In the genomic region with DNA sequence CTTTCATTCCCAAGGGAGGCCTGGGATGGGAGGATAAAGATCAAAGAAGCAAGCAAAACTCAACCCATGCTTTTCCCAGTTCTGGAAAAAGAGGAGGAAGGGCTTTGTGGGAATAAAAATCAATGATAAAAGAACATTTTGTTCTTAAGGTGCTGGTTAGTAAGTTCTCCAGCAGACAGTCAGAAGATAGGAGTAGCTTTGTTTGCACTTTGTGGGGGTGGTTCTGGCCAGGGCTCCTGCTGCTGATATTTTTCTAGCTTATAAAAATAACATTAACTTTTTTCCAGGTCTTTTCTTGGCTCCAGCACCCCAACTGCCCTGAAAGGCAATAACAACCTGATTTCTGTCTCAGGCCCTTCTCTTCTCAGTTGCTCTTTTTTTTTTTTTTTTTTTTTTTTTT, we compare ENCODE assay signal across 26 cellular contexts.
DNase-seq lines count a peak whose midpoint lies in the region; ATAC-seq and TF ChIP-seq lines count a peak whose summit lies in the region.
"Had no signal": no experiment of that assay in that cellular context is flagged by ENCODE, and none has a peak within 500 bp of the region (broad histone marks: within the 10 kb centered on the region; RNA-seq: fewer than 3 reads in every experiment).

No MANE protein-coding gene starts in this region.

- peaks cover 8% of the 10 kb centered on the region for H3K4me1 ChIP-seq in mesenchymal stem cell (ENCODE audit: control insufficient read depth, insufficient read depth, low read depth, low read length)
- H3K4me1 ChIP-seq: foreskin keratinocyte had no signal

- H3K79me1 ChIP-seq in mesenchymal stem cell (replicated peaks; ENCODE audit: low read length, poor library complexity, severe bottlenecking), result no peaks in the 10 kb centered on the region

- H3K9ac ChIP-seq in mesenchymal stem cell (ENCODE audit: low read length), result no peak overlapping the region

- peak overlapping the region; percentile 25 for H3K27ac Mint-ChIP-seq in chondrocyte (ENCODE audit: unreplicated experiment)
- H3K27ac Mint-ChIP-seq in activated naive CD4-positive, alpha-beta T cell treated with anti-CD3 and anti-CD28 coated beads, Interleukin-2, amount 10 ng/mL, durations not matched to agents 7 days and 5 days, result no peak overlapping the region
- H3K27ac Mint-ChIP-seq: activated B cell treated with CpG ODN at 0.5 μM for 24 hours; activated CD4-positive, alpha-beta memory T cell treated with anti-CD3 and anti-CD28 coated beads, Interleukin-2, amount 10 ng/mL, durations not matched to agents 7 days and 5 days; activated naive CD4-positive, alpha-beta T cell treated with anti-CD3 and anti-CD28 coated beads for 36 hours; CD4-positive, alpha-beta memory T cell; dendritic cell treated with granulocyte-macrophage colony-stimulating factor and Interleukin-4, amounts not matched to agents 40 ng/mL and 50 ng/mL, for 4 days had no signal

- peaks cover 0 to 7% of the 10 kb centered on the region in 2 experiments for H3K36me3 ChIP-seq in mesenchymal stem cell (ENCODE audit: control insufficient read depth in 1 of 2, insufficient read depth in 2 of 2, low read depth in 1 of 2, low read length in 2 of 2)
- H3K36me3 ChIP-seq: MG63, SJSA1 had no signal

- no peak overlapping the region for H2AFZ ChIP-seq in mesenchymal stem cell (ENCODE audit: low read depth, low read length)
- H2AFZ ChIP-seq: PC-9 had no signal

- no peak overlapping the region for H2BK5ac ChIP-seq in mesenchymal stem cell (ENCODE audit: low read depth, low read length, poor library complexity, severe bottlenecking)

- H4K91ac ChIP-seq in mesenchymal stem cell (ENCODE audit: low read length), result no peak overlapping the region

- no peak overlapping the region for H3K4me3 Mint-ChIP-seq in chondrocyte (ENCODE audit: unreplicated experiment)
- H3K4me3 Mint-ChIP-seq in activated naive CD4-positive, alpha-beta T cell treated with anti-CD3 and anti-CD28 coated beads, Interleukin-2, amount 10 ng/mL, durations not matched to agents 7 days and 5 days, result no peak overlapping the region
- H3K4me3 Mint-ChIP-seq: activated B cell treated with CpG ODN at 0.5 μM for 24 hours; activated CD4-positive, alpha-beta memory T cell treated with anti-CD3 and anti-CD28 coated beads, Interleukin-2, amount 10 ng/mL, durations not matched to agents 7 days and 5 days; activated naive CD4-positive, alpha-beta T cell treated with anti-CD3 and anti-CD28 coated beads for 36 hours; CD4-positive, alpha-beta memory T cell; dendritic cell treated with granulocyte-macrophage colony-stimulating factor and Interleukin-4, amounts not matched to agents 40 ng/mL and 50 ng/mL, for 4 days had no signal

- no peak for TF ChIP-seq CTCF in chondrocyte (IDR thresholded peaks at IDR 0.05)

- no peaks in the 10 kb centered on the region for H3K9me3 Mint-ChIP-seq in chondrocyte (ENCODE audit: low read depth)
- H3K9me3 Mint-ChIP-seq in activated naive CD4-positive, alpha-beta T cell treated with anti-CD3 and anti-CD28 coated beads, Interleukin-2, amount 10 ng/mL, durations not matched to agents 7 days and 5 days, result no peaks in the 10 kb centered on the region
- H3K9me3 Mint-ChIP-seq: activated B cell treated with CpG ODN at 0.5 μM for 24 hours; activated CD4-positive, alpha-beta memory T cell treated with anti-CD3 and anti-CD28 coated beads, Interleukin-2, amount 10 ng/mL, durations not matched to agents 7 days and 5 days; activated naive CD4-positive, alpha-beta T cell treated with anti-CD3 and anti-CD28 coated beads for 36 hours; CD4-positive, alpha-beta memory T cell; dendritic cell treated with granulocyte-macrophage colony-stimulating factor and Interleukin-4, amounts not matched to agents 40 ng/mL and 50 ng/mL, for 4 days had no signal

- CTCF ChIA-PET in activated naive CD4-positive, alpha-beta T cell treated with anti-CD3 and anti-CD28 coated beads, Interleukin-2, amount 10 ng/mL, durations not matched to agents 7 days and 5 days (lab: Charles Lee), result no interaction called here

- no peaks in the 10 kb centered on the region for H3K27me3 Mint-ChIP-seq in chondrocyte (ENCODE audit: low read depth)
- H3K27me3 Mint-ChIP-seq in activated naive CD4-positive, alpha-beta T cell treated with anti-CD3 and anti-CD28 coated beads, Interleukin-2, amount 10 ng/mL, durations not matched to agents 7 days and 5 days, result no peaks in the 10 kb centered on the region
- H3K27me3 Mint-ChIP-seq: activated B cell treated with CpG ODN at 0.5 μM for 24 hours; activated CD4-positive, alpha-beta memory T cell treated with anti-CD3 and anti-CD28 coated beads, Interleukin-2, amount 10 ng/mL, durations not matched to agents 7 days and 5 days; CD4-positive, alpha-beta memory T cell; dendritic cell treated with granulocyte-macrophage colony-stimulating factor and Interleukin-4, amounts not matched to agents 40 ng/mL and 50 ng/mL, for 4 days had no signal

- H3K4me1 Mint-ChIP-seq in chondrocyte (ENCODE audit: low read depth), result peaks cover 61% of the 10 kb centered on the region
- no peaks in the 10 kb centered on the region for H3K4me1 Mint-ChIP-seq in activated naive CD4-positive, alpha-beta T cell treated with anti-CD3 and anti-CD28 coated beads, Interleukin-2, amount 10 ng/mL, durations not matched to agents 7 days and 5 days
- H3K4me1 Mint-ChIP-seq: activated B cell treated with CpG ODN at 0.5 μM for 24 hours; activated CD4-positive, alpha-beta memory T cell treated with anti-CD3 and anti-CD28 coated beads, Interleukin-2, amount 10 ng/mL, durations not matched to agents 7 days and 5 days; CD4-positive, alpha-beta memory T cell had no signal

- H3K4me2 ChIP-seq in mesenchymal stem cell (ENCODE audit: low read length, poor library complexity, severe bottlenecking), result no peak overlapping the region
- H3K4me2 ChIP-seq: PC-9 had no signal

- H3K36me3 Mint-ChIP-seq in chondrocyte (ENCODE audit: low read depth), result no peaks in the 10 kb centered on the region
- no peaks in the 10 kb centered on the region for H3K36me3 Mint-ChIP-seq in activated naive CD4-positive, alpha-beta T cell treated with anti-CD3 and anti-CD28 coated beads, Interleukin-2, amount 10 ng/mL, durations not matched to agents 7 days and 5 days

- DNase-seq in LHCN-M2 (ENCODE audit: low read depth) (peak; percentile 56), chondrocyte (ENCODE audit: low spot score) (no peak), mesenchymal stem cell (no peak), smooth muscle cell of the brain vasculature (ENCODE audit: low read depth, low spot score) (peak; percentile 75), SK-N-DZ (ENCODE audit: low spot score) (no peak), RPMI8226 (no peak)
- DNase-seq in activated naive CD4-positive, alpha-beta T cell treated with anti-CD3 and anti-CD28 coated beads, Interleukin-2, amount 10 ng/mL, durations not matched to agents 7 days and 5 days, result no peak
- DNase-seq: activated B cell treated with CpG ODN at 0.5 μM for 24 hours; activated CD4-positive, alpha-beta memory T cell treated with anti-CD3 and anti-CD28 coated beads, Interleukin-2, amount 10 ng/mL, durations not matched to agents 7 days and 5 days; activated naive CD4-positive, alpha-beta T cell treated with anti-CD3 and anti-CD28 coated beads for 36 hours; CD4-positive, alpha-beta memory T cell; DMS53; foreskin keratinocyte; HCEC 1CT; IMR-90; MG63; midbrain; NCI-H187; NCI-H2227 treated with DMSO at 0.1 percent for 48 hours; PC-9; retina; stimulated activated CD4-positive, alpha-beta T cell treated with anti-CD3 and anti-CD28 coated beads, Interleukin-2, amount 100 ng/mL, for 24 hours; stimulated activated naive CD8-positive, alpha-beta T cell treated with anti-CD3 and anti-CD28 coated beads, Interleukin-15, Interleukin-2, amounts not matched to agents 100 U/mL and 50 U/mL, for 24 hours had no signal

- ATAC-seq in GM18867 (IDR thresholded peaks at IDR 0.05; ENCODE audit: unreplicated experiment), result no peak
- ATAC-seq: foreskin keratinocyte; stimulated activated naive CD8-positive, alpha-beta T cell treated with anti-CD3 and anti-CD28 coated beads, Interleukin-15, Interleukin-2, amounts not matched to agents 100 U/mL and 50 U/mL, for 24 hours had no signal

- no peak overlapping the region for H3K4ac ChIP-seq in mesenchymal stem cell (ENCODE audit: low read depth in 1 of 2, low read length in 2 of 2)

- no peak overlapping the region for H3K23ac ChIP-seq in mesenchymal stem cell (ENCODE audit: low read length in 2 of 2)

- H2BK12ac ChIP-seq in mesenchymal stem cell (ENCODE audit: low read length in 2 of 2), result peak overlapping the region in 1 of 2 experiments; percentile 20

- no peak overlapping the region for H2AK5ac ChIP-seq in mesenchymal stem cell (ENCODE audit: low read length, severe bottlenecking)

- no peak overlapping the region for H4K8ac ChIP-seq in mesenchymal stem cell (ENCODE audit: low read length)

- no peak overlapping the region for H2BK15ac ChIP-seq in mesenchymal stem cell (ENCODE audit: low read depth, poor library complexity, severe bottlenecking)

- H3K14ac ChIP-seq in mesenchymal stem cell (ENCODE audit: low read length in 2 of 2), result no peak overlapping the region

- H3K9me3 ChIP-seq in mesenchymal stem cell (ENCODE audit: control insufficient read depth, low read length), result no peaks in the 10 kb centered on the region
- H3K9me3 ChIP-seq: MG63, SJSA1 had no signal

- H3K4me3 ChIP-seq in mesenchymal stem cell (ENCODE audit: insufficient read depth in 1 of 2, low read depth in 1 of 2, low read length in 2 of 2), result no peak overlapping the region
- H3K4me3 ChIP-seq: MG63, PC-9, SJSA1 had no signal

- no peaks in the 10 kb centered on the region for H3K27me3 ChIP-seq in mesenchymal stem cell (ENCODE audit: control insufficient read depth in 1 of 2, insufficient read depth in 1 of 2, low read length in 2 of 2)
- H3K27me3 ChIP-seq: foreskin keratinocyte, MG63, SJSA1 had no signal

- peak overlapping the region; percentile 1 for H2BK120ac ChIP-seq in mesenchymal stem cell (ENCODE audit: low read depth, low read length)

- no peak overlapping the region for H3K27ac ChIP-seq in mesenchymal stem cell (ENCODE audit: low read length, poor library complexity, severe bottlenecking)
- H3K27ac ChIP-seq: foreskin keratinocyte, PC-9, SJSA1 had no signal

- no peak overlapping the region for H3K18ac ChIP-seq in mesenchymal stem cell (ENCODE audit: low read depth in 1 of 2, low read length in 2 of 2)

Comparison
In these comparisons a context has a peak if more than half of its experiments do, and no peak if none do; other contexts are left out.
1. DNase-seq: peak in LHCN-M2 (single experiment) and smooth muscle cell of the brain vasculature (single experiment); none in chondrocyte (single experiment), mesenchymal stem cell (single experiment), SK-N-DZ (single experiment), activated naive CD4-positive, alpha-beta T cell treated with anti-CD3 and anti-CD28 coated beads, Interleukin-2, amount 10 ng/mL, durations not matched to agents 7 days and 5 days (single experiment) and RPMI8226 (single experiment).